1 cellular context compared by ENCODE assay signal in genomic region chr1:197982266-197982665, GRCh38.
TF ChIP-seq lines count a peak whose summit lies in the region.

No MANE protein-coding gene starts in this region.

TF ChIP-seq in GM23338, 12 proteins besides CTCF, POLR2A, EP300 and RAD21 (continued from another document):
- TF ChIP-seq ZNF462 (CRISPR knock-in tag; IDR thresholded peaks at IDR 0.05) = no peak
